In genomic region chr7:74404741-74405140, GRCh38 we compare ENCODE assay signal across 2 cellular contexts.
TF ChIP-seq lines count a peak whose summit lies in the region.

No MANE protein-coding gene starts in this region.

TF ChIP-seq in IMR-90, 13 proteins besides CTCF, POLR2A, EP300 and RAD21:
- TF ChIP-seq MXI1 (IDR thresholded peaks at IDR 0.05; ENCODE audit: borderline replicate concordance, low read depth, low read length) = no peak
- TF ChIP-seq BHLHE40 (IDR thresholded peaks at IDR 0.05; ENCODE audit: low read depth, low read length) = no peak
- no peak for TF ChIP-seq MAZ (IDR thresholded peaks at IDR 0.05; ENCODE audit: borderline replicate concordance, low read depth, low read length)
- no peak for TF ChIP-seq ELK1 (IDR thresholded peaks at IDR 0.05; ENCODE audit: borderline replicate concordance, low read depth, low read length)
- TF ChIP-seq MAFK (IDR thresholded peaks at IDR 0.05; ENCODE audit: low read depth, low read length) = no peak
- TF ChIP-seq RCOR1 (IDR thresholded peaks at IDR 0.05; ENCODE audit: insufficient replicate concordance, low read length) = no peak
- no peak for TF ChIP-seq CHD1 (IDR thresholded peaks at IDR 0.05; ENCODE audit: low read depth, low read length)
- TF ChIP-seq NFE2L2 (IDR thresholded peaks at IDR 0.05; ENCODE audit: low read depth, low read length) = no peak
- TF ChIP-seq, protein P1, sequence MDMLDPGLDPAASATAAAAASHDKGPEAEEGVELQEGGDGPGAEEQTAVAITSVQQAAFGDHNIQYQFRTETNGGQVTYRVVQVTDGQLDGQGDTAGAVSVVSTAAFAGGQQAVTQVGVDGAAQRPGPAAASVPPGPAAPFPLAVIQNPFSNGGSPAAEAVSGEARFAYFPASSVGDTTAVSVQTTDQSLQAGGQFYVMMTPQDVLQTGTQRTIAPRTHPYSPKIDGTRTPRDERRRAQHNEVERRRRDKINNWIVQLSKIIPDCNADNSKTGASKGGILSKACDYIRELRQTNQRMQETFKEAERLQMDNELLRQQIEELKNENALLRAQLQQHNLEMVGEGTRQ (IDR thresholded peaks at IDR 0.05; ENCODE audit: low read depth, low read length) = no peak
- no peak for TF ChIP-seq FOS (IDR thresholded peaks at IDR 0.05; ENCODE audit: low read depth, low read length)

TF ChIP-seq in H1, 55 proteins besides CTCF, POLR2A, EP300 and RAD21:
- TF ChIP-seq RBBP5 (IDR thresholded peaks at IDR 0.05; ENCODE audit: borderline replicate concordance, low read depth, low read length) = no peak
- TF ChIP-seq E2F6 (IDR thresholded peaks at IDR 0.05) = no peak
- TF ChIP-seq, protein P1 (IDR thresholded peaks at IDR 0.05; ENCODE audit: low read length) = no peak
- TF ChIP-seq JUN (IDR thresholded peaks at IDR 0.05; ENCODE audit: low read depth, low read length) = no peak
- no peak for TF ChIP-seq ASH2L (IDR thresholded peaks at IDR 0.05; ENCODE audit: low read length)
- no peak for TF ChIP-seq TBP (IDR thresholded peaks at IDR 0.05; ENCODE audit: low read depth, low read length)
- TF ChIP-seq ZNF274 (IDR thresholded peaks at IDR 0.05; ENCODE audit: borderline replicate concordance, extremely low read depth, low read length) = no peak
- TF ChIP-seq SP1 (IDR thresholded peaks at IDR 0.05; ENCODE audit: low read depth, low read length) = no peak
- TF ChIP-seq NRF1 (IDR thresholded peaks at IDR 0.05; ENCODE audit: low read depth, low read length) = no peak
- no peak for TF ChIP-seq JUND (IDR thresholded peaks at IDR 0.05; ENCODE audit: low read length)
- TF ChIP-seq CREB1 (IDR thresholded peaks at IDR 0.05) = no peak
- TF ChIP-seq CHD2 (IDR thresholded peaks at IDR 0.05; ENCODE audit: low read length) = no peak
- no peak for TF ChIP-seq POLR2AphosphoS5 (IDR thresholded peaks at IDR 0.05; ENCODE audit: low read depth, low read length)
- no peak for TF ChIP-seq HDAC6 (IDR thresholded peaks at IDR 0.05; ENCODE audit: low read depth, low read length)
- no peak for TF ChIP-seq FOSL1 (IDR thresholded peaks at IDR 0.05; ENCODE audit: insufficient read depth, low read depth, low read length)
- TF ChIP-seq TCF12 (IDR thresholded peaks at IDR 0.05; ENCODE audit: low read depth, low read length) = no peak
- TF ChIP-seq SAP30 (IDR thresholded peaks at IDR 0.05; ENCODE audit: insufficient read depth, insufficient replicate concordance, low read length) = no peak
- no peak for TF ChIP-seq RNF2 (IDR thresholded peaks at IDR 0.05; ENCODE audit: borderline replicate concordance, low read depth, low read length, missing control alignments, poor library complexity, severe bottlenecking)
- TF ChIP-seq SUZ12 (IDR thresholded peaks at IDR 0.05; ENCODE audit: low read length) = no peak
- TF ChIP-seq, protein P2, sequence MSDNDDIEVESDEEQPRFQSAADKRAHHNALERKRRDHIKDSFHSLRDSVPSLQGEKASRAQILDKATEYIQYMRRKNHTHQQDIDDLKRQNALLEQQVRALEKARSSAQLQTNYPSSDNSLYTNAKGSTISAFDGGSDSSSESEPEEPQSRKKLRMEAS (IDR thresholded peaks at IDR 0.05) = no peak
